In the genomic region with DNA sequence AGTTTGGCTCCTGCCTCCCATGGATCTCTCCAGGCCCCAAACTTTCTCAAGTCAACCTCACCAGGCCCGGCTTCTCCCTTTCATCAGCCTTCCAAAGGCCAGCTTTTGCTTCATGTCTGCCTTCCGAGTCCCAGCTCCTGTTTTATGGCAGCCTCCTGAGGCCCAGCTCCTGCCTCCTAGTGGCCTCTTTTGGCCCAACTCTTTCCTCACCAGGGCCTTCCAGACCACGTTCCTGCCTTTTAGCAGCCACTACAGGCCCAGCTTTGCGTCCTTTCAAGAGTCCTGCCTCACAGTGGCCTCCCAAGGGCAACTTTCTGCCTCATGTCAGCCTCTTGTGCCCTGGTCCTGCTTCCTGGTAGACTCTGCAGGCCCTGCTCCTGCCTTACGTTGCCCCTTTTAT, we compare ENCODE assay signal across 17 cellular contexts. TPM values are rescaled to one million over a fixed set of nuclear protein-coding genes. Genes with fewer than 3 reads are reported as not detected.
DNase-seq lines count a peak whose midpoint lies in the region; ATAC-seq, FAIRE-seq and TF ChIP-seq lines count a peak whose summit lies in the region.
"Had no signal": no experiment of that assay in that cellular context is flagged by ENCODE, and none has a peak within 500 bp of the region (broad histone marks: within the 10 kb centered on the region; RNA-seq: fewer than 3 reads in every experiment).

No MANE protein-coding gene starts in this region.

- FAIRE-seq in H1 (lab: Jason Lieb, UNC) = no peak
- FAIRE-seq in small intestine (lab: Jason Lieb, UNC) = no peak

- no peaks in the 10 kb centered on the region for H3K79me1 ChIP-seq in H1 (ENCODE audit: low read depth, low read length)

- H4K91ac ChIP-seq in H1 (replicated peaks; ENCODE audit: insufficient read length, low read length) = no peak overlapping the region

- no peaks in the 10 kb centered on the region for H3K9me3 Mint-ChIP-seq in activated T-cell treated with anti-CD3 and anti-CD28 coated beads, Interleukin-2, amount 50 U/mL, for 72 hours
- H3K9me3 Mint-ChIP-seq: natural killer cell treated with Interleukin-12 subunit alpha and Interleukin-12 subunit beta and Interleukin-15 and Interleukin-18, amount 100 ng/mL, for 72 hours had no signal

- H3K27ac ChIP-seq in MM.1S (ENCODE audit: low read length) = no peak overlapping the region
- peak overlapping the region; percentile 5; the same call in 1 of the 2 replicates for H3K27ac ChIP-seq in H1 (ENCODE audit: low read depth, low read length)
- no peak overlapping the region for H3K27ac ChIP-seq in small intestine (ENCODE audit: low read depth in 1 of 2, low read length in 1 of 2)
- H3K27ac ChIP-seq: SJSA1 had no signal

- TF ChIP-seq RAD21 in H1 (IDR thresholded peaks at IDR 0.05 in 1 of 2, conservative IDR thresholded peaks at IDR 0.05 in 1 of 2; ENCODE audit: low read depth in 2 of 2, low read length in 2 of 2) = peak; percentile 49 to 51

- no peaks in the 10 kb centered on the region for H3K27me3 Mint-ChIP-seq in activated T-cell treated with anti-CD3 and anti-CD28 coated beads, Interleukin-2, amount 50 U/mL, for 72 hours (ENCODE audit: low read depth)
- H3K27me3 Mint-ChIP-seq: natural killer cell treated with Interleukin-12 subunit alpha and Interleukin-12 subunit beta and Interleukin-15 and Interleukin-18, amount 100 ng/mL, for 72 hours had no signal

- H3K4me1 ChIP-seq in MM.1S (ENCODE audit: low read length) = no peaks in the 10 kb centered on the region
- no peaks in the 10 kb centered on the region for H3K4me1 ChIP-seq in H1 (replicated peaks in 1 of 4; ENCODE audit: control insufficient read depth in 3 of 4, insufficient read depth in 4 of 4, low read length in 3 of 4)
- H3K4me1 ChIP-seq in small intestine (ENCODE audit: control insufficient read depth in 2 of 2, insufficient read depth in 1 of 2, low read depth in 1 of 2, low read length in 1 of 2) = no peaks in the 10 kb centered on the region
- H3K4me1 ChIP-seq: SJSA1 had no signal

- TF ChIP-seq EP300 in H1 (IDR thresholded peaks at IDR 0.05; ENCODE audit: borderline replicate concordance in 1 of 2, low read depth in 2 of 2, low read length in 2 of 2) = no peak

- H3K36me3 ChIP-seq in MM.1S (replicated peaks; ENCODE audit: insufficient read depth, low read length) = no peaks in the 10 kb centered on the region
- H3K36me3 ChIP-seq in H1 (ENCODE audit: control insufficient read depth in 2 of 4, insufficient read depth in 4 of 4, low read length in 3 of 4) = peaks cover 0 to 8% (median 0%) of the 10 kb centered on the region in 4 experiments; a peak in 2 of 8 replicates
- peaks cover 0 to 3% of the 10 kb centered on the region in 2 donors for H3K36me3 ChIP-seq in small intestine (ENCODE audit: control insufficient read depth in 2 of 2, insufficient read depth in 2 of 2, low read length in 2 of 2)
- H3K36me3 ChIP-seq: SJSA1 had no signal

- 87% methylated on average over 5 of the region's 5 CpGs; no CpG with 5 or more reads in 1 of the 2 experiments for WGBS in H1 (ENCODE audit: extremely low coverage in 1 of 2, insufficient coverage in 1 of 2, insufficient read length in 1 of 2, insufficient replicate concordance in 2 of 2, low coverage in 1 of 2, low lambda C conversion rate in 2 of 2, missing lambda C conversion rate in 1 of 2), 2 experiments
- 90 to 94% (median 91%) methylated on average over 5 of the region's 5 CpGs for WGBS in small intestine, 3 donors

- H3K23me2 ChIP-seq in H1 (ENCODE audit: low read depth, low read length) = no peaks in the 10 kb centered on the region

- H2AFZ ChIP-seq in MM.1S (ENCODE audit: low read length) (no peak overlapping the region), H1 (ENCODE audit: low read length) (no peak overlapping the region)

- TF ChIP-seq CTCF in MM.1S (IDR thresholded peaks at IDR 0.05; ENCODE audit: low read length) (peak; percentile 19; the same call in 1 of the 2 replicates), H1 (IDR thresholded peaks at IDR 0.05; ENCODE audit: control extremely low read depth in 1 of 3, insufficient read depth in 1 of 3, low read depth in 1 of 3, low read length in 3 of 3) (peak; percentile 45 to 68 (median 59))

- H3K9me2 ChIP-seq in MM.1S (replicated peaks; ENCODE audit: insufficient read depth, low read length) = no peaks in the 10 kb centered on the region

- POLR2A ChIA-PET in H1 (lab: Charles Lee; ENCODE audit: partially characterized antibody) = interaction anchor here (0.5 to 2.4 kb wide), 4 partner anchors 11 to 355 kb away, joined by 3 to 10 read pairs (median 3); no protein-coding TSS in a partner anchor

- no peak overlapping the region for H3K14ac ChIP-seq in H1 (ENCODE audit: insufficient read length)

- no peak overlapping the region for H3K23ac ChIP-seq in H1 (ENCODE audit: insufficient read length)

- no peak overlapping the region for H4K8ac ChIP-seq in H1 (ENCODE audit: extremely low read depth, insufficient read depth, low read length)

- no peaks in the 10 kb centered on the region for H3K4me1 Mint-ChIP-seq in activated T-cell treated with anti-CD3 and anti-CD28 coated beads, Interleukin-2, amount 50 U/mL, for 72 hours (ENCODE audit: low read depth)

- H4K5ac ChIP-seq in H1 (ENCODE audit: insufficient read length, low read depth, low read length) = no peak overlapping the region

- H2BK15ac ChIP-seq in H1 (ENCODE audit: low read length) = no peak overlapping the region

- H3K9ac ChIP-seq in MM.1S (ENCODE audit: low read length) = no peak overlapping the region
- no peak overlapping the region for H3K9ac ChIP-seq in H1 (replicated peaks in 1 of 4; ENCODE audit: extremely low read depth in 1 of 4, low read depth in 3 of 4, low read length in 3 of 4)

- H3K9me3 ChIP-seq in MM.1S (replicated peaks; ENCODE audit: insufficient read depth, low read length) (no peaks in the 10 kb centered on the region), H1 (ENCODE audit: insufficient read depth in 2 of 2, low read depth in 1 of 2, low read length in 1 of 2) (no peaks in the 10 kb centered on the region), small intestine (ENCODE audit: control insufficient read depth, low read depth) (no peaks in the 10 kb centered on the region)
- H3K9me3 ChIP-seq: SJSA1 had no signal

- no peak overlapping the region for H3K4ac ChIP-seq in H1 (replicated peaks; ENCODE audit: insufficient read length, low read depth, low read length)

- H2BK12ac ChIP-seq in H1 (ENCODE audit: low read depth, low read length) = no peak overlapping the region; the same call in 1 of the 2 replicates

- no peak overlapping the region for H2BK5ac ChIP-seq in H1 (ENCODE audit: low read depth, low read length)

- CTCF ChIA-PET in H1 (lab: Charles Lee; ENCODE audit: partially characterized antibody) = interaction anchor here (0.6 to 5.7 kb wide), 30 partner anchors 8 to 348 kb away, joined by 3 to 55 read pairs (median 4); a partner anchor contains a TSS

- H4K20me1 ChIP-seq in MM.1S (ENCODE audit: insufficient read depth, low read length) (no peaks in the 10 kb centered on the region), H1 (replicated peaks in 1 of 2; ENCODE audit: control insufficient read depth in 1 of 2, insufficient read depth in 2 of 2, low read length in 2 of 2) (peaks cover 0 to 2% of the 10 kb centered on the region in 2 experiments)

- H3K56ac ChIP-seq in H1 (replicated peaks; ENCODE audit: insufficient read length, low read depth, low read length) = no peak overlapping the region

- no peak for TF ChIP-seq POLR2A in H1 (IDR thresholded peaks at IDR 0.05; ENCODE audit: control extremely low read depth in 1 of 2, low read depth in 2 of 2, low read length in 2 of 2)

- H3K27ac Mint-ChIP-seq in activated T-cell treated with anti-CD3 and anti-CD28 coated beads, Interleukin-2, amount 50 U/mL, for 72 hours = peak overlapping the region; percentile 4

- H3K4me3 ChIP-seq in MM.1S (ENCODE audit: low read length) (no peak overlapping the region), H1 (ENCODE audit: extremely low read depth in 1 of 4, insufficient read depth in 2 of 4, low read depth in 3 of 4, low read length in 4 of 4) (no peak overlapping the region), small intestine (ENCODE audit: low read depth in 1 of 2, low read length in 2 of 2) (no peak overlapping the region)
- H3K4me3 ChIP-seq: SJSA1 had no signal

- H3K79me2 ChIP-seq in MM.1S (ENCODE audit: low read length) = no peaks in the 10 kb centered on the region
- H3K79me2 ChIP-seq in H1 (ENCODE audit: control insufficient read depth in 1 of 2, insufficient read depth in 2 of 2, low read length in 2 of 2) = no peaks in the 10 kb centered on the region

- H3K27me3 ChIP-seq in MM.1S (replicated peaks; ENCODE audit: insufficient read depth, low read length) (no peaks in the 10 kb centered on the region), H1 (replicated peaks in 1 of 4; ENCODE audit: control insufficient read depth in 3 of 4, extremely low read depth in 1 of 4, insufficient read depth in 3 of 4, low read length in 3 of 4) (no peaks in the 10 kb centered on the region), small intestine (ENCODE audit: control insufficient read depth in 2 of 2, insufficient read depth in 2 of 2, low read length in 2 of 2) (no peaks in the 10 kb centered on the region)
- H3K27me3 ChIP-seq: SJSA1 had no signal

- H3K4me2 ChIP-seq in MM.1S (ENCODE audit: low read depth, low read length) (no peak overlapping the region), H1 (ENCODE audit: insufficient read depth in 1 of 2, low read depth in 2 of 2, low read length in 2 of 2) (no peak overlapping the region)

- H2AK5ac ChIP-seq in H1 (ENCODE audit: low read depth, low read length) = no peak overlapping the region

- no peak overlapping the region for H3K4me3 Mint-ChIP-seq in activated T-cell treated with anti-CD3 and anti-CD28 coated beads, Interleukin-2, amount 50 U/mL, for 72 hours
- H3K4me3 Mint-ChIP-seq: natural killer cell treated with Interleukin-12 subunit alpha and Interleukin-12 subunit beta and Interleukin-15 and Interleukin-18, amount 100 ng/mL, for 72 hours had no signal

- H3F3A ChIP-seq in MM.1S (ENCODE audit: insufficient read depth, low read length) = no peaks in the 10 kb centered on the region

- H2BK20ac ChIP-seq in H1 (ENCODE audit: low read length) = no peak overlapping the region

- H2BK120ac ChIP-seq in H1 (replicated peaks; ENCODE audit: low read depth, low read length) = no peak overlapping the region

- peaks cover 0 to 3% of the 10 kb centered on the region in 2 donors for H3K36me3 Mint-ChIP-seq in activated T-cell treated with anti-CD3 and anti-CD28 coated beads, Interleukin-2, amount 50 U/mL, for 72 hours (ENCODE audit: insufficient read depth in 2 of 2)
- H3K36me3 Mint-ChIP-seq: natural killer cell treated with Interleukin-12 subunit alpha and Interleukin-12 subunit beta and Interleukin-15 and Interleukin-18, amount 100 ng/mL, for 72 hours had no signal

- DNase-seq in activated T-cell treated with anti-CD3 and anti-CD28 coated beads, Interleukin-2, amount 50 U/mL, for 72 hours = no peak
- DNase-seq in activated T-cell treated with anti-CD3 and anti-CD28 coated beads for 4 hours = no peak
- DNase-seq in MM.1S = no peak
- peak in 1 of 2 experiments; percentile 56 for DNase-seq in H1 (ENCODE audit: low read depth in 1 of 2, low spot score in 2 of 2)
- peak; percentile 25 for DNase-seq in small intestine
- no peak for DNase-seq in NCI-H510A treated with DMSO at 0.1 percent for 48 hours (lab: John Stamatoyannopoulos, UW)
- no peak for DNase-seq in D341Med (ENCODE audit: low spot score)
- DNase-seq in NCI-H2227 (lab: John Stamatoyannopoulos, UW; ENCODE audit: unreplicated experiment) = no peak
- DNase-seq: activated CD4-positive, alpha-beta T cell treated with anti-CD3 and anti-CD28 coated beads for 1 hour; activated gamma-delta T cell; GDM1; islet precursor cell; NCI-H1105; NCI-H748 treated with DMSO at 0.1 percent for 48 hours; stimulated activated CD4-positive, alpha-beta T cell treated with anti-CD3 and anti-CD28 coated beads, Interleukin-12 subunit alpha, Interleukin-12 subunit beta, amount 100 ng/mL, for 4 hours had no signal

- no peak for ATAC-seq in activated T-cell treated with anti-CD3 and anti-CD28 coated beads, Interleukin-2, amount 50 U/mL, for 72 hours (replicated peaks in 1 of 2)
- ATAC-seq: natural killer cell treated with Interleukin-12 subunit alpha and Interleukin-12 subunit beta and Interleukin-15 and Interleukin-18, amount 100 ng/mL, for 72 hours had no signal

- no peak overlapping the region for H3K18ac ChIP-seq in H1 (ENCODE audit: extremely low read depth, low read length)

RNA-seq across cellular contexts. Expression of a gene that starts 15.3 kb away (rescaled TPM):
- 10 to 100 TPM; 71.4 to 83.8 TPM for total RNA-seq in activated T-cell treated with anti-CD3 and anti-CD28 coated beads, Interleukin-2, amount 50 U/mL, for 72 hours
- total RNA-seq in H1 (2021; fragmentation: NEBNext Ultra II Directional; extraction: Animal tissue kit (Norgen Biotek cat#: 25700)) = 60.9 and 63.6 TPM in 2 replicates
- polyA plus RNA-seq in H1 (2011; rRNA removed) = 126 and 150 TPM in 2 replicates
- 93.0 TPM for polyA plus RNA-seq in H1 (2011; cell fraction: cytosol; rRNA removed)
- 143 TPM for polyA plus RNA-seq in H1 (2011; cell fraction: nucleus; rRNA removed)
- polyA plus RNA-seq in H1 (2012, experiment 1 of 2) = 43.0 to 53.7 TPM (median 47.5 TPM) in 4 replicates
- 19.2 TPM for polyA plus RNA-seq in H1 (2012, experiment 2 of 2)
- polyA plus RNA-seq in H1 (2013, experiment 1 of 2) = 55.1 TPM
- polyA plus RNA-seq in H1 (2013, experiment 2 of 2) = 71.2 TPM
- polyA minus RNA-seq in H1 (2011; rRNA and poly(A)+ RNA removed) = 170 and 199 TPM in 2 replicates
- polyA minus RNA-seq in H1 (2011; cell fraction: cytosol; rRNA and poly(A)+ RNA removed) = 64.9 TPM
- polyA minus RNA-seq in H1 (2011; cell fraction: nucleus; rRNA and poly(A)+ RNA removed) = 50.8 TPM
- polyA plus RNA-seq in small intestine = 10 to 100 TPM; 16.3 to 49.7 (median 24.9) TPM
